Comparison of ENCODE assay signal across 8 cellular contexts in the genomic region with DNA sequence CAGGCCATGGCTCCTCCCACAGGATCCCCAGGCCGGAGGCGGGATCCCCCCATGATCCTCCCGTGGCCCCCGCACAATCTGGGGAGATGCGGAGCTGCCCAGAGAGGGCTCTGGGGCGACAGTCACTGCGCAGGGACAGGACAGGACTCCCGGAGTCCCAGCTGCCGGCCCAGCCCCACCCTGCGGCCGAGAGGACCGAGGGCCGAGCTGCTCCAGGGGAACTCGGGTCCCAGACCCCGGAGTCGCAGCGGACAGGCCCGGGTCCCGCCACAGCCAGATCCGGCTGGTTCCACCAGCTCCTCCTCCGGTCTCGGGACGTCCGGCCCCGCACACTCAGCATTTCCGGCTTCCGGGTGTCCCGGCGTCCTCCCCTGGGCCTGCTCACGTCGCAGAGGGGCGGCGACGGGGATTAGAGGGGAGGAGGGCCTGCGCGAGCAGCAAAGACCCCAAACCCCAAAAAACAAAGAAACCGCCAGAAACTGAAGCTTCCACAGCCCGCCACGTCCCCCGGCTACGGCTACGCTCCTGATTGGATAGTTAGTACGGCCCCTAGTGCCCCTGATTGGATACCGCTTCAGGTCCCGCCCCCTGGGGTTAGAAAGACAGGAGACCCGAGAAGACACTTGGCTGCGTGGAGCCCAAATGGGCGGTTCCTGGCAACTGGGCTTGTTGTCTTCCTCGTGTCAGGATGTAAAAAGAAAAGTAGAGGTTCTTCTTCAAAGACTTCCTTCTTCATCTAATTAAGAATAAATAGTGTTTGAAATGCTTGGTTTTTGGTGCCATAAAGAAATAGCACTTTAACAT. TPM values are rescaled to one million over a fixed set of nuclear protein-coding genes. Genes with fewer than 3 reads are reported as not detected.
DNase-seq lines count a peak whose midpoint lies in the region; ATAC-seq, FAIRE-seq and TF ChIP-seq lines count a peak whose summit lies in the region.

No MANE protein-coding gene starts in this region.

- no peaks in the 10 kb centered on the region for H3K9me3 ChIP-seq in DOHH2 (ENCODE audit: control insufficient read depth, insufficient read depth, low read length)
- no peaks in the 10 kb centered on the region for H3K9me3 ChIP-seq in RWPE2 (ENCODE audit: severe bottlenecking)
- H3K9me3 ChIP-seq in pancreas: no peaks in the 10 kb centered on the region
- no peaks in the 10 kb centered on the region for H3K9me3 ChIP-seq in tibial artery

- no peaks in the 10 kb centered on the region for H3K27me3 ChIP-seq in DOHH2 (ENCODE audit: control insufficient read depth, low read length)
- no peaks in the 10 kb centered on the region for H3K27me3 ChIP-seq in RWPE2 (ENCODE audit: insufficient read depth, poor library complexity, severe bottlenecking)
- H3K27me3 ChIP-seq in pancreas: no peaks in the 10 kb centered on the region
- no peaks in the 10 kb centered on the region for H3K27me3 ChIP-seq in tibial artery

- H3K9me3 Mint-ChIP-seq in activated T-helper 2 cell treated with anti-CD3 and anti-CD28 coated beads, Interferon-gamma antibody, Interleukin-2, Interleukin-4, amounts not matched to agents 10 μg/mL and 5 μg/mL and 100 μg/mL, durations not matched to agents 14 hours and 24 hours and 36 hours: no peaks in the 10 kb centered on the region

- no peaks in the 10 kb centered on the region for H4K20me1 ChIP-seq in DOHH2 (ENCODE audit: control insufficient read depth, insufficient read depth, low read depth, low read length)

- peak overlapping the region; percentile 94 for H3K4me2 ChIP-seq in DOHH2 (ENCODE audit: low read length)

- TF ChIP-seq CTCF in DOHH2 (IDR thresholded peaks at IDR 0.05; ENCODE audit: low read depth, low read length, poor library complexity, severe bottlenecking): no peak
- TF ChIP-seq CTCF in RWPE2 (IDR thresholded peaks at IDR 0.05; ENCODE audit: poor library complexity, severe bottlenecking): no peak
- no peak for TF ChIP-seq CTCF in fibroblast of the aortic adventitia (IDR thresholded peaks at IDR 0.05; ENCODE audit: insufficient read depth, low read length)
- no peak for TF ChIP-seq CTCF in pancreas (IDR thresholded peaks at IDR 0.05)
- TF ChIP-seq CTCF in tibial artery (IDR thresholded peaks at IDR 0.05): no peak

- H3K27ac ChIP-seq in DOHH2 (ENCODE audit: low read depth, low read length) (peak overlapping the region; percentile 86), RWPE2 (ENCODE audit: poor library complexity, severe bottlenecking) (peak overlapping the region; percentile 99), pancreas (peak overlapping the region; percentile 97 to 99 (median 99)), tibial artery (peak overlapping the region; percentile 94 to 99)

- H3K36me3 ChIP-seq in DOHH2 (ENCODE audit: control insufficient read depth, low read length) (peaks cover 4% of the 10 kb centered on the region; the same call in 1 of the 2 replicates), RWPE2 (ENCODE audit: low read depth) (peaks cover 32% of the 10 kb centered on the region), pancreas (no peaks in the 10 kb centered on the region), tibial artery (no peaks in the 10 kb centered on the region)

- no peaks in the 10 kb centered on the region for H3K9me2 ChIP-seq in DOHH2 (replicated peaks; ENCODE audit: control insufficient read depth, low read length)

- H3K27me3 Mint-ChIP-seq in activated T-helper 2 cell treated with anti-CD3 and anti-CD28 coated beads, Interferon-gamma antibody, Interleukin-2, Interleukin-4, amounts not matched to agents 10 μg/mL and 5 μg/mL and 100 μg/mL, durations not matched to agents 14 hours and 24 hours and 36 hours (ENCODE audit: low read depth): no peaks in the 10 kb centered on the region

- H3F3A ChIP-seq in DOHH2 (ENCODE audit: control insufficient read depth, insufficient read depth): peaks cover 7% of the 10 kb centered on the region

- DNase-seq in KBM-7: peak; percentile 99
- DNase-seq in RWPE2 (ENCODE audit: low spot score): peak; percentile 98
- DNase-seq in activated T-helper 2 cell treated with anti-CD3 and anti-CD28 coated beads, Interferon-gamma antibody, Interleukin-2, Interleukin-4, amounts not matched to agents 10 μg/mL and 5 μg/mL and 100 μg/mL, durations not matched to agents 14 hours and 24 hours and 36 hours (ENCODE audit: low spot score): peak; percentile 97
- DNase-seq in fibroblast of the aortic adventitia (ENCODE audit: low read depth): peak; percentile 90
- DNase-seq in pancreas: peak; percentile 89 to 99 (median 96)
- peak; percentile 98 to 99 for DNase-seq in tibial artery

- H3K4me1 Mint-ChIP-seq in activated T-helper 2 cell treated with anti-CD3 and anti-CD28 coated beads, Interferon-gamma antibody, Interleukin-2, Interleukin-4, amounts not matched to agents 10 μg/mL and 5 μg/mL and 100 μg/mL, durations not matched to agents 14 hours and 24 hours and 36 hours (ENCODE audit: low read depth): peaks cover 26% of the 10 kb centered on the region

- peak overlapping the region; percentile 88 for H3K4me3 ChIP-seq in DOHH2 (ENCODE audit: low read length)
- H3K4me3 ChIP-seq in RWPE2 (ENCODE audit: severe bottlenecking): peak overlapping the region; percentile 51
- H3K4me3 ChIP-seq in fibroblast of the aortic adventitia (ENCODE audit: low read depth, low read length): peak overlapping the region; percentile 76
- peak overlapping the region; percentile 67 to 94 (median 75) for H3K4me3 ChIP-seq in pancreas
- peak overlapping the region; percentile 63 to 70 for H3K4me3 ChIP-seq in tibial artery

- H3K79me2 ChIP-seq in DOHH2 (ENCODE audit: control insufficient read depth, low read length): no peaks in the 10 kb centered on the region

- in situ Hi-C loops in KBM-7 (cut with MboI; ENCODE audit: low pct_unique_long_range_greater_than_20kb, low sequenced_read_pairs): no loop called here

- no peak for FAIRE-seq in pancreas (lab: Jason Lieb, UNC)

- H3K4me3 Mint-ChIP-seq in activated T-helper 2 cell treated with anti-CD3 and anti-CD28 coated beads, Interferon-gamma antibody, Interleukin-2, Interleukin-4, amounts not matched to agents 10 μg/mL and 5 μg/mL and 100 μg/mL, durations not matched to agents 14 hours and 24 hours and 36 hours (ENCODE audit: low read depth): peak overlapping the region; percentile 94

- H3K36me3 Mint-ChIP-seq in activated T-helper 2 cell treated with anti-CD3 and anti-CD28 coated beads, Interferon-gamma antibody, Interleukin-2, Interleukin-4, amounts not matched to agents 10 μg/mL and 5 μg/mL and 100 μg/mL, durations not matched to agents 14 hours and 24 hours and 36 hours (ENCODE audit: low read depth): no peaks in the 10 kb centered on the region

- ATAC-seq in GM21717 (IDR thresholded peaks at IDR 0.05; ENCODE audit: unreplicated experiment): peak; percentile 92
- ATAC-seq in RWPE2 (ENCODE audit: low read depth): peak; percentile 93
- peak; percentile 97 to 99 (median 98) for ATAC-seq in pancreas

- WGBS in pancreas, 2 donors: 0% methylated on average over 47 to 49 of the region's 49 CpGs

- peak overlapping the region; percentile 99 for H3K27ac Mint-ChIP-seq in activated T-helper 2 cell treated with anti-CD3 and anti-CD28 coated beads, Interferon-gamma antibody, Interleukin-2, Interleukin-4, amounts not matched to agents 10 μg/mL and 5 μg/mL and 100 μg/mL, durations not matched to agents 14 hours and 24 hours and 36 hours

- intact Hi-C loops in activated T-helper 2 cell treated with anti-CD3 and anti-CD28 coated beads, Interferon-gamma antibody, Interleukin-2, Interleukin-4, amounts not matched to agents 10 μg/mL and 5 μg/mL and 100 μg/mL, durations not matched to agents 14 hours and 24 hours and 36 hours (cut with micrococcal nuclease): loop anchor here (2.0 to 5.0 kb wide), 2 partner anchors 241 to 348 kb away; a partner anchor contains a TSS
- intact Hi-C loops in pancreas (cut with DNase I) (no loop called here), tibial artery (cut with DNase I; ENCODE audit: low total_unique reads) (no loop called here)

- peaks cover 15% of the 10 kb centered on the region for H3K4me1 ChIP-seq in DOHH2 (ENCODE audit: control insufficient read depth, low read length)
- H3K4me1 ChIP-seq in RWPE2 (ENCODE audit: insufficient read depth, poor library complexity, severe bottlenecking): peaks cover 20% of the 10 kb centered on the region
- peaks cover 0 to 6% (median 5%) of the 10 kb centered on the region in 3 donors for H3K4me1 ChIP-seq in pancreas
- peaks cover 0 to 15% (median 5%) of the 10 kb centered on the region in 4 donors for H3K4me1 ChIP-seq in tibial artery

RNA-seq across cellular contexts. Expression of a gene that starts 21.3 kb away (rescaled TPM):
- 0.05 TPM in 1 of 2 replicates, not detected in the other for total RNA-seq in activated T-helper 2 cell treated with anti-CD3 and anti-CD28 coated beads, Interferon-gamma antibody, Interleukin-2, Interleukin-4, amounts not matched to agents 10 μg/mL and 5 μg/mL and 100 μg/mL, durations not matched to agents 14 hours and 24 hours and 36 hours
- not detected in 2 replicates for total RNA-seq in fibroblast of the aortic adventitia (ENCODE audit: low replicate concordance)
- under 1 TPM in 1 of 6 donors, not detected in 5; 0.03 TPM for total RNA-seq in pancreas
- polyA plus RNA-seq in pancreas: not detected

RNA-seq across cellular contexts. Expression of a gene that starts 49.3 kb away (rescaled TPM):
- not detected in 2 replicates for total RNA-seq in activated T-helper 2 cell treated with anti-CD3 and anti-CD28 coated beads, Interferon-gamma antibody, Interleukin-2, Interleukin-4, amounts not matched to agents 10 μg/mL and 5 μg/mL and 100 μg/mL, durations not matched to agents 14 hours and 24 hours and 36 hours
- not detected in 2 replicates for total RNA-seq in fibroblast of the aortic adventitia (ENCODE audit: low replicate concordance)
- not detected for total RNA-seq in pancreas
- under 1 TPM in 1 of 2 donors, not detected in 1; 0.05 TPM for polyA plus RNA-seq in pancreas

Comparison
In these comparisons a context has a peak if more than half of its experiments do, and no peak if none do; other contexts are left out.
1. Peak in every context shown above with its lines: DNase-seq, ATAC-seq, H3K4me3 ChIP-seq and H3K27ac ChIP-seq.